In genomic region chr3:136932978-136933812, GRCh38 we compare ENCODE assay signal across 12 cellular contexts. TPM values are rescaled to one million over a fixed set of nuclear protein-coding genes. Genes with fewer than 3 reads are reported as not detected.
DNase-seq lines count a peak whose midpoint lies in the region; ATAC-seq, FAIRE-seq and TF ChIP-seq lines count a peak whose summit lies in the region.
"Had no signal": no experiment of that assay in that cellular context is flagged by ENCODE, and none has a peak within 500 bp of the region (broad histone marks: within the 10 kb centered on the region; RNA-seq: fewer than 3 reads in every experiment).

No MANE protein-coding gene starts in this region.

- H3K9me3 ChIP-seq in A549, result no peaks in the 10 kb centered on the region
- H3K9me3 ChIP-seq in hepatocyte (ENCODE audit: low read depth), result peaks cover 4% of the 10 kb centered on the region
- H3K9me3 ChIP-seq in GM23248 (ENCODE audit: low read depth), result no peaks in the 10 kb centered on the region
- H3K9me3 ChIP-seq: testis had no signal

- H3K4me2 ChIP-seq in A549 (peak overlapping the region; percentile 76), hepatocyte (no peak overlapping the region), GM23248 (ENCODE audit: unreplicated experiment) (no peak overlapping the region)

- H3K27me3 ChIP-seq in hepatocyte (no peaks in the 10 kb centered on the region), GM23248 (replicated peaks; ENCODE audit: insufficient read depth) (no peaks in the 10 kb centered on the region)
- H3K27me3 ChIP-seq: testis had no signal

- ATAC-seq in A549, result peak in 1 of 2 experiments; percentile 35; a peak in 1 of 6 replicates
- ATAC-seq in GM18502 (IDR thresholded peaks at IDR 0.05; ENCODE audit: poor library complexity, unreplicated experiment), result peak; percentile 35
- peak; percentile 23 for ATAC-seq in left lobe of liver
- ATAC-seq in GM18867 (IDR thresholded peaks at IDR 0.05; ENCODE audit: unreplicated experiment), result no peak
- ATAC-seq in HG03520 (IDR thresholded peaks at IDR 0.05; ENCODE audit: unreplicated experiment), result no peak

- WGBS in A549 (ENCODE audit: missing lambda C conversion rate), result 63% methylated on average over 2 of the region's 2 CpGs
- 91% methylated on average over 2 of the region's 2 CpGs for WGBS in hepatocyte (ENCODE audit: low lambda C conversion rate, missing lambda C conversion rate)
- 90 to 100% methylated on average over 2 of the region's 2 CpGs for WGBS in GM23248 (ENCODE audit: low coverage in 1 of 2, low lambda C conversion rate in 2 of 2, missing lambda C conversion rate in 2 of 2), 2 experiments

- POLR2A ChIA-PET in A549 (lab: Yijun Ruan, JAX) (no interaction called here), RWPE1 (lab: Yijun Ruan, JAX; ENCODE audit: low non-redundant PET) (no interaction called here)

- H3K4me1 ChIP-seq in A549 (peaks cover 48% of the 10 kb centered on the region), hepatocyte (ENCODE audit: insufficient read depth) (no peaks in the 10 kb centered on the region), GM23248 (ENCODE audit: insufficient read depth) (peaks cover 26% of the 10 kb centered on the region)

- no peaks in the 10 kb centered on the region for H3K9me2 ChIP-seq in hepatocyte (replicated peaks; ENCODE audit: insufficient read depth)
- H3K9me2 ChIP-seq in GM23248 (ENCODE audit: insufficient read depth), result no peaks in the 10 kb centered on the region

- TF ChIP-seq EP300 in A549 (IDR thresholded peaks at IDR 0.05), result no peak

- H3K79me2 ChIP-seq in hepatocyte, result peaks cover 43% of the 10 kb centered on the region
- peaks cover 89% of the 10 kb centered on the region for H3K79me2 ChIP-seq in GM23248 (ENCODE audit: insufficient read depth)

- H4K20me1 ChIP-seq in hepatocyte (ENCODE audit: insufficient read depth, poor library complexity, severe bottlenecking), result no peaks in the 10 kb centered on the region
- H4K20me1 ChIP-seq in GM23248 (ENCODE audit: insufficient read depth), result no peaks in the 10 kb centered on the region

- no peak for TF ChIP-seq RAD21 in A549 (conservative IDR thresholded peaks at IDR 0.05 in 1 of 2, IDR thresholded peaks at IDR 0.05 in 1 of 2)

- no peak for FAIRE-seq in A549 (lab: Jason Lieb, UNC)
- FAIRE-seq: colon had no signal

- DNase-seq in A549 (ENCODE audit: low read depth in 1 of 2, low spot score in 1 of 2) (no peak), RWPE1 (ENCODE audit: low spot score) (no peak), left lobe of liver (ENCODE audit: low spot score) (no peak), hepatocyte (ENCODE audit: low spot score) (no peak), GM23248 (no peak)
- DNase-seq: activated effector memory CD4-positive, alpha-beta T cell treated with Interleukin-2 at 50 U/mL for 16 hours; C1 segment of cervical spinal cord; testis had no signal

- peaks cover 10% of the 10 kb centered on the region for H3F3A ChIP-seq in GM23248 (ENCODE audit: insufficient read depth)

- no peak for TF ChIP-seq POLR2A in A549 (IDR thresholded peaks at IDR 0.05; ENCODE audit: low read length)

- TF ChIP-seq CTCF in A549 (IDR thresholded peaks at IDR 0.05) (no peak), RWPE1 (conservative IDR thresholded peaks at IDR 0.05; ENCODE audit: low read depth) (no peak), hepatocyte (IDR thresholded peaks at IDR 0.05; ENCODE audit: poor library complexity) (no peak)

- CTCF ChIA-PET in A549 (lab: Yijun Ruan, JAX) (no interaction called here), RWPE1 (lab: Yijun Ruan, JAX) (interaction anchor here (0.6 kb wide), 1 partner anchor 1990 kb away, joined by 4 read pairs; no protein-coding TSS in a partner anchor)

- in situ Hi-C loops in GM23248 (cut with MboI), result no loop called here

- peak overlapping the region in 1 of 2 experiments; percentile 80; a peak in 3 of 6 replicates for H3K27ac ChIP-seq in A549
- H3K27ac ChIP-seq in RWPE1, result peak overlapping the region; percentile 51; the same call in 1 of the 2 replicates
- no peak overlapping the region for H3K27ac ChIP-seq in hepatocyte
- H3K27ac ChIP-seq in GM23248, result no peak overlapping the region
- H3K27ac ChIP-seq: testis had no signal

- H2AFZ ChIP-seq in hepatocyte (no peak overlapping the region), GM23248 (no peak overlapping the region)

- no peak overlapping the region for H3K9ac ChIP-seq in GM23248

- H3K4me3 ChIP-seq in A549 (no peak overlapping the region), hepatocyte (no peak overlapping the region), GM23248 (no peak overlapping the region)
- H3K4me3 ChIP-seq: testis had no signal

- H3K36me3 ChIP-seq in hepatocyte (replicated peaks; ENCODE audit: insufficient read depth, low read depth) (no peaks in the 10 kb centered on the region), GM23248 (ENCODE audit: low read depth) (peaks cover 12% of the 10 kb centered on the region)

TF ChIP-seq in A549, 52 proteins besides CTCF, POLR2A, EP300 and RAD21:
- TF ChIP-seq E2F6 (IDR thresholded peaks at IDR 0.05; ENCODE audit: borderline replicate concordance, low read depth), result no peak
- no peak for TF ChIP-seq POLR2AphosphoS2 (conservative IDR thresholded peaks at IDR 0.05; ENCODE audit: low read length)
- TF ChIP-seq CHD4 (IDR thresholded peaks at IDR 0.05; ENCODE audit: borderline replicate concordance), result no peak
- TF ChIP-seq JUN (IDR thresholded peaks at IDR 0.05), result no peak
- no peak for TF ChIP-seq FOSL2 (IDR thresholded peaks at IDR 0.05)
- no peak for TF ChIP-seq FOSL2 (CRISPR knock-in tag; IDR thresholded peaks at IDR 0.05)
- TF ChIP-seq TP53 (CRISPR knock-in tag; IDR thresholded peaks at IDR 0.05), result no peak
- TF ChIP-seq BHLHE40 (IDR thresholded peaks at IDR 0.05; ENCODE audit: low read depth, low read length), result no peak
- TF ChIP-seq MAZ (IDR thresholded peaks at IDR 0.05; ENCODE audit: borderline replicate concordance, low read depth, low read length), result no peak
- no peak for TF ChIP-seq ZNF302 (CRISPR knock-in tag; IDR thresholded peaks at IDR 0.05)

RNA-seq across cellular contexts. Expression of gene IL20RB, which starts 24.6 kb away (rescaled TPM):
- 6.9 and 7.3 TPM in 2 replicates for polyA plus RNA-seq in A549 (2011; rRNA removed)
- polyA plus RNA-seq in A549 (2012; cell fraction: cytosol; rRNA removed), result 0.58 and 0.63 TPM in 2 replicates
- 1.3 and 2.1 TPM in 2 replicates for polyA plus RNA-seq in A549 (2012; cell fraction: nucleus; rRNA removed)
- polyA plus RNA-seq in A549 (2017; fragmentation: RNase III; extraction: RNeasy Plus Mini Kit Qiagen cat#74134 plus additional on column Dnase treatment), result 1.0 to 1.6 TPM (median 1.1 TPM) in 3 replicates
- polyA minus RNA-seq in A549 (2011; rRNA and poly(A)+ RNA removed), result 5.3 and 7.5 TPM in 2 replicates
- total RNA-seq in left lobe of liver, result 6.9 TPM
- total RNA-seq in hepatocyte, result 0.48 and 0.50 TPM in 2 replicates
- polyA plus RNA-seq in hepatocyte, result 0.59 TPM in 1 of 2 replicates, not detected in the other
- total RNA-seq in GM23248 (2014; rRNA removed; shearing (Covaris generic)), result 97.4 and 107 TPM in 2 replicates
- 72.5 TPM in 2 replicates for polyA plus RNA-seq in GM23248 (2016; fragmentation: Nextera tagmentation; extraction: Ambion mirVana)

Comparison
In these comparisons a context has a peak if more than half of its experiments do, and no peak if none do; other contexts are left out.
1. ATAC-seq: peak in GM18502 (single experiment) and left lobe of liver (single experiment); none in GM18867 (single experiment) and HG03520 (single experiment).
2. RNA of gene IL20RB, which starts 24.6 kb away (total RNA-seq): 97.4 to 107 TPM in GM23248; 6.9 TPM in left lobe of liver (single experiment) and 0.48 to 0.50 TPM in hepatocyte; every median in the first group is over 10 times any median in the second.